In genomic region chr11:64802370-64803162, GRCh38 we compare ENCODE assay signal across 1 cellular context.
TF ChIP-seq lines count a peak whose summit lies in the region.

No MANE protein-coding gene starts in this region.

TF ChIP-seq in K562, 482 proteins besides CTCF, POLR2A, EP300 and RAD21:
- TF ChIP-seq CREM (IDR thresholded peaks at IDR 0.05; ENCODE audit: low read depth) (peak; percentile 80), DNMT1 (IDR thresholded peaks at IDR 0.05) (no peak), MAZ (CRISPR knock-in tag; conservative IDR thresholded peaks at IDR 0.05 in 1 of 2, IDR thresholded peaks at IDR 0.05 in 1 of 2) (peak in 1 of 2 experiments; percentile 34; a peak in 1 of 4 replicates), SRF (CRISPR knock-in tag; IDR thresholded peaks at IDR 0.05) (no peak), ZNF395 (CRISPR knock-in tag; IDR thresholded peaks at IDR 0.05) (0 out of 2 replicates have a peak, but pooled peaks have one; percentile 29), PTBP1 (IDR thresholded peaks at IDR 0.05; ENCODE audit: low read depth, low read length) (0 out of 2 replicates have a peak, but pooled peaks have one; percentile 56), SMARCA5 (IDR thresholded peaks at IDR 0.05) (peak; percentile 46; the same call in 1 of the 2 replicates), ZFX (CRISPR knock-in tag; IDR thresholded peaks at IDR 0.05) (peak; percentile 33; the same call in 1 of the 2 replicates), HDAC2 (IDR thresholded peaks at IDR 0.05) (peak; percentile 37; the same call in 1 of the 2 replicates), BCOR (IDR thresholded peaks at IDR 0.05) (peak; percentile 68), ZNF512 (tag; IDR thresholded peaks at IDR 0.05) (no peak), USF1 (CRISPR knock-in tag; IDR thresholded peaks at IDR 0.05) (peak; percentile 51), POLR2G (IDR thresholded peaks at IDR 0.05; ENCODE audit: low read depth, low read length) (peak; percentile 71), CREB1 (IDR thresholded peaks at IDR 0.05) (peak; percentile 65; the same call in 1 of the 2 replicates), CREB1 (CRISPR knock-in tag; IDR thresholded peaks at IDR 0.05) (no peak), HNRNPL (IDR thresholded peaks at IDR 0.05; ENCODE audit: low read depth, low read length) (peak; percentile 67; the same call in 1 of the 2 replicates), PHF8 (IDR thresholded peaks at IDR 0.05; ENCODE audit: borderline replicate concordance, low read length) (peak; percentile 59; the same call in 1 of the 2 replicates), ZNF134 (CRISPR knock-in tag; conservative IDR thresholded peaks at IDR 0.05) (no peak), POLR3A (IDR thresholded peaks at IDR 0.05; ENCODE audit: borderline replicate concordance, extremely low read depth, insufficient read depth, insufficient read length) (no peak), KDM1A (IDR thresholded peaks at IDR 0.05) (peak in 1 of 2 experiments; percentile 43; a peak in 1 of 4 replicates), ATF1 (CRISPR knock-in tag; IDR thresholded peaks at IDR 0.05) (peak; percentile 45; the same call in 1 of the 2 replicates), ATF1 (tag; IDR thresholded peaks at IDR 0.05) (no peak), SAP30 (IDR thresholded peaks at IDR 0.05; ENCODE audit: borderline replicate concordance, insufficient read depth, low read depth, low read length, poor library complexity, severe bottlenecking) (peak; percentile 24), ZBTB34 (CRISPR knock-in tag; IDR thresholded peaks at IDR 0.05) (no peak), TFAP4 (CRISPR knock-in tag; IDR thresholded peaks at IDR 0.05; ENCODE audit: borderline replicate concordance) (0 out of 2 replicates have a peak, but pooled peaks have one; percentile 31), HMGN3 (IDR thresholded peaks at IDR 0.05; ENCODE audit: borderline replicate concordance, extremely low read depth, insufficient read length, low read depth, low read length) (peak; percentile 39)
- TF ChIP-seq, protein P1, sequence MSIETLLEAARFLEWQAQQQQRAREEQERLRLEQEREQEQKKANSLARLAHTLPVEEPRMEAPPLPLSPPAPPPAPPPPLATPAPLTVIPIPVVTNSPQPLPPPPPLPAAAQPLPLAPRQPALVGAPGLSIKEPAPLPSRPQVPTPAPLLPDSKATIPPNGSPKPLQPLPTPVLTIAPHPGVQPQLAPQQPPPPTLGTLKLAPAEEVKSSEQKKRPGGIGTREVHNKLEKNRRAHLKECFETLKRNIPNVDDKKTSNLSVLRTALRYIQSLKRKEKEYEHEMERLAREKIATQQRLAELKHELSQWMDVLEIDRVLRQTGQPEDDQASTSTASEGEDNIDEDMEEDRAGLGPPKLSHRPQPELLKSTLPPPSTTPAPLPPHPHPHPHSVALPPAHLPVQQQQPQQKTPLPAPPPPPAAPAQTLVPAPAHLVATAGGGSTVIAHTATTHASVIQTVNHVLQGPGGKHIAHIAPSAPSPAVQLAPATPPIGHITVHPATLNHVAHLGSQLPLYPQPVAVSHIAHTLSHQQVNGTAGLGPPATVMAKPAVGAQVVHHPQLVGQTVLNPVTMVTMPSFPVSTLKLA (conservative IDR thresholded peaks at IDR 0.05) = no peak
- TF ChIP-seq, protein P2, sequence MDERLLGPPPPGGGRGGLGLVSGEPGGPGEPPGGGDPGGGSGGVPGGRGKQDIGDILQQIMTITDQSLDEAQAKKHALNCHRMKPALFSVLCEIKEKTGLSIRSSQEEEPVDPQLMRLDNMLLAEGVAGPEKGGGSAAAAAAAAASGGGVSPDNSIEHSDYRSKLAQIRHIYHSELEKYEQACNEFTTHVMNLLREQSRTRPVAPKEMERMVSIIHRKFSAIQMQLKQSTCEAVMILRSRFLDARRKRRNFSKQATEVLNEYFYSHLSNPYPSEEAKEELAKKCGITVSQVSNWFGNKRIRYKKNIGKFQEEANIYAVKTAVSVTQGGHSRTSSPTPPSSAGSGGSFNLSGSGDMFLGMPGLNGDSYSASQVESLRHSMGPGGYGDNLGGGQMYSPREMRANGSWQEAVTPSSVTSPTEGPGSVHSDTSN (CRISPR knock-in tag; IDR thresholded peaks at IDR 0.05; ENCODE audit: low read depth) = no peak
- TF ChIP-seq, protein P2 (tag; conservative IDR thresholded peaks at IDR 0.05; ENCODE audit: low read depth) = no peak
- TF ChIP-seq, protein P3, sequence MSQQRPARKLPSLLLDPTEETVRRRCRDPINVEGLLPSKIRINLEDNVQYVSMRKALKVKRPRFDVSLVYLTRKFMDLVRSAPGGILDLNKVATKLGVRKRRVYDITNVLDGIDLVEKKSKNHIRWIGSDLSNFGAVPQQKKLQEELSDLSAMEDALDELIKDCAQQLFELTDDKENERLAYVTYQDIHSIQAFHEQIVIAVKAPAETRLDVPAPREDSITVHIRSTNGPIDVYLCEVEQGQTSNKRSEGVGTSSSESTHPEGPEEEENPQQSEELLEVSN (IDR thresholded peaks at IDR 0.05; ENCODE audit: borderline replicate concordance in 1 of 2, extremely low read depth in 1 of 2, insufficient read depth in 1 of 2, insufficient read length in 1 of 2, low read depth in 1 of 2, low read length in 1 of 2, poor library complexity in 1 of 2, severe bottlenecking in 1 of 2) = peak in 1 of 2 experiments; percentile 85
